ENCODE assay signal across 8 cellular contexts in genomic region chr17:46770818-46771600, GRCh38. TPM values are rescaled to one million over a fixed set of nuclear protein-coding genes. Genes with fewer than 3 reads are reported as not detected.
DNase-seq lines count a peak whose midpoint lies in the region; ATAC-seq and TF ChIP-seq lines count a peak whose summit lies in the region.

No MANE protein-coding gene starts in this region.

- TSS peak; percentile 41 for BruUV-seq in Caco-2 (replicated peaks; lab: Mats Ljungman, UMichigan)

- ATAC-seq in GM18519 (IDR thresholded peaks at IDR 0.05; ENCODE audit: low FRiP score, unreplicated experiment) = no peak
- no peak for ATAC-seq in HG02840 (IDR thresholded peaks at IDR 0.05; ENCODE audit: low FRiP score, unreplicated experiment)

- peaks cover 11% of the 10 kb centered on the region for H3K36me3 Mint-ChIP-seq in Caco-2 (ENCODE audit: insufficient read depth, unreplicated experiment)
- peaks cover 4% of the 10 kb centered on the region for H3K36me3 Mint-ChIP-seq in type B pancreatic cell

- H3K4me1 Mint-ChIP-seq in Caco-2 (ENCODE audit: low read depth, unreplicated experiment) (no peaks in the 10 kb centered on the region), type B pancreatic cell (ENCODE audit: unreplicated experiment) (peaks cover 9% of the 10 kb centered on the region)

- no peaks in the 10 kb centered on the region; the same call in none of the 2 replicates for H3K36me3 ChIP-seq in Caco-2 (ENCODE audit: control insufficient read depth, insufficient read depth, low read length)

- H3K9me3 Mint-ChIP-seq in Caco-2 (ENCODE audit: unreplicated experiment) (no peaks in the 10 kb centered on the region), type B pancreatic cell (no peaks in the 10 kb centered on the region)

- H3K4me3 ChIP-seq in Caco-2 (ENCODE audit: low read depth, low read length) (peak overlapping the region; percentile 61), dorsolateral prefrontal cortex (peak overlapping the region; percentile 7 to 75 (median 54))

- intact Hi-C loops in Caco-2 (cut with micrococcal nuclease; ENCODE audit: unreplicated experiment) (no loop called here), dorsolateral prefrontal cortex (cut with DNase I) (no loop called here)

- POLR2A ChIA-PET in Caco-2 (lab: Charles Lee) = interaction anchor here (1.0 kb wide), 1 partner anchor 15 kb away, joined by 4 read pairs; no protein-coding TSS in a partner anchor
- POLR2A ChIA-PET in HEK293T (lab: Yijun Ruan, JAX) = interaction anchor here (0.7 to 1.5 kb wide), 4 partner anchors 10 to 63 kb away, joined by 3 to 6 read pairs (median 4); no protein-coding TSS in a partner anchor

- TF ChIP-seq CTCF in Caco-2 (IDR thresholded peaks at IDR 0.05; ENCODE audit: insufficient read depth in 1 of 2, low read depth in 1 of 2, low read length in 1 of 2, severe bottlenecking in 1 of 2, unreplicated experiment in 1 of 2) (no peak), dorsolateral prefrontal cortex (IDR thresholded peaks at IDR 0.05 in 54 of 56, conservative IDR thresholded peaks at IDR 0.05 in 2 of 56; ENCODE audit: low read depth in 1 of 56, partially characterized antibody in 56 of 56) (peak in 1 of 56 donors; percentile 6), type B pancreatic cell (conservative IDR thresholded peaks at IDR 0.05) (peak; percentile 21)

- H3K27me3 Mint-ChIP-seq in Caco-2 (ENCODE audit: insufficient read depth, unreplicated experiment) = no peaks in the 10 kb centered on the region
- no peaks in the 10 kb centered on the region for H3K27me3 Mint-ChIP-seq in type B pancreatic cell

- peak overlapping the region in 34 of 59 donors; percentile 10 to 79 (median 46) for H3K27ac ChIP-seq in dorsolateral prefrontal cortex

- peaks cover 19% of the 10 kb centered on the region for H3K4me1 ChIP-seq in Caco-2

- DNase-seq in Caco-2 = peak in 1 of 2 experiments; percentile 75
- peak; percentile 69 for DNase-seq in HEK293T (ENCODE audit: extremely low spot score)
- peak; percentile 46 to 52 for DNase-seq in SHP77 (lab: John Stamatoyannopoulos, UW)
- peak in 4 of 10 donors; percentile 18 to 57 (median 31) for DNase-seq in dorsolateral prefrontal cortex
- DNase-seq in mesenteric fat pad (ENCODE audit: low spot score) = peak; percentile 89
- DNase-seq in type B pancreatic cell (ENCODE audit: extremely low spot score, unreplicated experiment) = no peak

- H3K4me3 Mint-ChIP-seq in Caco-2 (ENCODE audit: unreplicated experiment) (peak overlapping the region; percentile 76), type B pancreatic cell (peak overlapping the region; percentile 78)

- no peaks in the 10 kb centered on the region for H3K9me3 ChIP-seq in Caco-2

- H3K27ac Mint-ChIP-seq in Caco-2 (ENCODE audit: unreplicated experiment) (peak overlapping the region; percentile 72), type B pancreatic cell (peak overlapping the region; percentile 48)

- CTCF ChIA-PET in Caco-2 (lab: Charles Lee) (no interaction called here), HEK293T (lab: Yijun Ruan, JAX) (interaction anchor here (0.6 kb wide), 1 partner anchor 203 kb away, joined by 3 read pairs; no protein-coding TSS in a partner anchor)

- no peaks in the 10 kb centered on the region for H3K27me3 ChIP-seq in Caco-2 (replicated peaks; ENCODE audit: control insufficient read depth, insufficient read depth, low read length)
- peaks cover 0 to 5% (median 0%) of the 10 kb centered on the region in 45 donors for H3K27me3 ChIP-seq in dorsolateral prefrontal cortex

TF ChIP-seq in HEK293T, 16 proteins besides CTCF, POLR2A, EP300 and RAD21:
- TF ChIP-seq SUZ12 (IDR thresholded peaks at IDR 0.05) (no peak), L3MBTL2 (conservative IDR thresholded peaks at IDR 0.05) (peak; percentile 58)

RNA-seq across cellular contexts. Expression of gene WNT3, which starts 47.5 kb away (rescaled TPM):
- total RNA-seq in Caco-2 (2022) (8.7 and 8.8 TPM in 2 replicates), dorsolateral prefrontal cortex (10 to 100 TPM in 87 of 120 experiments, 1 to 10 TPM in 33; 4.8 to 43.1 (median 14.3) TPM), mesenteric fat pad (1.9 TPM), type B pancreatic cell (ENCODE audit: low replicate concordance) (14.1 and 47.7 TPM in 2 replicates)
